8 cellular contexts compared by ENCODE assay signal in genomic region chr15:84570164-84570692, GRCh38. TPM values are rescaled to one million over a fixed set of nuclear protein-coding genes. Genes with fewer than 3 reads are reported as not detected.
DNase-seq lines count a peak whose midpoint lies in the region; TF ChIP-seq lines count a peak whose summit lies in the region.

No MANE protein-coding gene starts in this region.

- no peaks in the 10 kb centered on the region for H3K9me3 Mint-ChIP-seq in type B pancreatic cell

- no peaks in the 10 kb centered on the region for H3K27me3 Mint-ChIP-seq in type B pancreatic cell

- peaks cover 4% of the 10 kb centered on the region for H3K36me3 Mint-ChIP-seq in type B pancreatic cell

- H3K4me3 Mint-ChIP-seq in type B pancreatic cell: peak overlapping the region; percentile 93

- H3K4me1 Mint-ChIP-seq in type B pancreatic cell (ENCODE audit: unreplicated experiment): peaks cover 13% of the 10 kb centered on the region

- peak overlapping the region; percentile 92 for H3K27ac Mint-ChIP-seq in type B pancreatic cell

- TF ChIP-seq CTCF in type B pancreatic cell (conservative IDR thresholded peaks at IDR 0.05): no peak

- DNase-seq in NCI-H524 (lab: John Stamatoyannopoulos, UW) (peak; percentile 30 to 35), NCI-H524 treated with DMSO at 0.1 percent for 48 hours (lab: John Stamatoyannopoulos, UW) (no peak), OCI-M1 (lab: John Stamatoyannopoulos, UW) (peak; percentile 54), activated gamma-delta T cell (lab: John Stamatoyannopoulos, UW) (peak; percentile 31), foreskin melanocyte (peak; percentile 17), occipital lobe (lab: John Stamatoyannopoulos, UW) (peak; percentile 37), type B pancreatic cell (ENCODE audit: extremely low spot score, unreplicated experiment) (peak; percentile 74), H4 (ENCODE audit: low spot score) (no peak)

RNA-seq across cellular contexts. Expression of gene ZSCAN2, which starts 30.6 kb away (rescaled TPM):
- total RNA-seq in occipital lobe: 32.6 TPM
- 18.4 and 26.2 TPM in 2 replicates for total RNA-seq in type B pancreatic cell (ENCODE audit: low replicate concordance)
- total RNA-seq in H4 (2014; rRNA removed; shearing (Covaris generic)): 7.6 and 7.8 TPM in 2 replicates

Comparison
In these comparisons a context has a peak if more than half of its experiments do, and no peak if none do; other contexts are left out.
1. DNase-seq: peak in NCI-H524 (2 of 2), OCI-M1 (single experiment), activated gamma-delta T cell (single experiment), foreskin melanocyte (single experiment), occipital lobe (single experiment) and type B pancreatic cell (single experiment); none in NCI-H524 treated with DMSO at 0.1 percent for 48 hours (single experiment) and H4 (single experiment).